Comparison of ENCODE assay signal across 10 cellular contexts in the genomic region with DNA sequence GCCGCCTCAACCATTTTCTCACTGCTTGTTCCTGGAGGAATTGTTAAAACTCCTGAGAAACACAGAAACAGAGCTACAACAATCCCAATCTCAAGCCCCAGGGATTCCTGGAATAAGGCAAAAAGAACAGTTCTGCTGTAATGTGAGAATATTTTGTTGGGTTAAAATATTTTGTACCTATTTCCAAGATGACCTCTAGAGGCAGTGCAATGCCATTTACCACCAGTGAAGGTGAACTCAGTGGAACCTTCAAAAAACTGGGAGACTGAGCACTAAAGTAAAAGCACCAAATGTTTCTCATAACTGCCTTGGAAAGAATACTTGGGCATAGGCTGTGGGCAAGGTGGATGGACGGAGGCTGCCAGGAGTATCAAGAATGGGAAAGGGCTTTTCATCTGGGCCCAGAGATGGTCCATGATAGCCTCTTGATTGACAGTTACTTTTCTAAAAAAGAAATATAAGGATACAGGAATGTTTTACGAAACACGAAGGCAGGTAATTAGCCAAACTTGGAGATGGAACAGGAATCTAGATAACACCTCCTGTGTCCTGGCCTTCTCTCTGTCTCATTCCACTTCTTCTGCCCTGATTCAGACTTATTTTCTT.
A peak's percentile ranks its signal among the peaks of the same experiment; 100 is the strongest.
DNase-seq lines count a peak whose midpoint lies in the region; ATAC-seq, FAIRE-seq and TF ChIP-seq lines count a peak whose summit lies in the region.
"Had no signal": no experiment of that assay in that cellular context is flagged by ENCODE, and none has a peak within 500 bp of the region (broad histone marks: within the 10 kb centered on the region; RNA-seq: fewer than 3 reads in every experiment).

No MANE protein-coding gene starts in this region.

- H4K20me1 ChIP-seq in GM23338 (replicated peaks; ENCODE audit: insufficient read depth) = no peaks in the 10 kb centered on the region
- no peaks in the 10 kb centered on the region for H4K20me1 ChIP-seq in SU-DHL-6 (ENCODE audit: low read depth, low read length)
- no peaks in the 10 kb centered on the region for H4K20me1 ChIP-seq in hepatocyte (ENCODE audit: insufficient read depth, poor library complexity, severe bottlenecking)

- no peak overlapping the region for H3K27ac ChIP-seq in A549
- no peak overlapping the region for H3K27ac ChIP-seq in GM23338 (ENCODE audit: low read depth)
- H3K27ac ChIP-seq in SU-DHL-6 (ENCODE audit: low read depth, low read length) = no peak overlapping the region
- no peak overlapping the region for H3K27ac ChIP-seq in hepatocyte

- no peak for TF ChIP-seq POLR2A in A549 (IDR thresholded peaks at IDR 0.05; ENCODE audit: low read length)

- no peaks in the 10 kb centered on the region for H3K36me3 ChIP-seq in GM23338 (ENCODE audit: insufficient read depth)
- H3K36me3 ChIP-seq in SU-DHL-6 (ENCODE audit: low read length) = no peaks in the 10 kb centered on the region
- no peaks in the 10 kb centered on the region for H3K36me3 ChIP-seq in hepatocyte (replicated peaks; ENCODE audit: insufficient read depth, low read depth)

- H3K9me3 ChIP-seq in A549 (no peaks in the 10 kb centered on the region), SU-DHL-6 (ENCODE audit: insufficient read depth, low read length) (no peaks in the 10 kb centered on the region), hepatocyte (ENCODE audit: low read depth) (no peaks in the 10 kb centered on the region)

- no peaks in the 10 kb centered on the region for H3K36me3 Mint-ChIP-seq in GM23338 (ENCODE audit: low read depth)

- WGBS in A549 (ENCODE audit: missing lambda C conversion rate) = 74% methylated on average over 4 of the region's 4 CpGs
- 92% methylated on average over 4 of the region's 4 CpGs for WGBS in hepatocyte (ENCODE audit: low lambda C conversion rate, missing lambda C conversion rate)

- H3K27me3 ChIP-seq in GM23338 (ENCODE audit: insufficient read depth) = no peaks in the 10 kb centered on the region
- H3K27me3 ChIP-seq in SU-DHL-6 (ENCODE audit: low read length) = no peaks in the 10 kb centered on the region
- H3K27me3 ChIP-seq in hepatocyte = no peaks in the 10 kb centered on the region

- H2AFZ ChIP-seq in GM23338 = no peak overlapping the region
- no peak overlapping the region for H2AFZ ChIP-seq in SU-DHL-6 (ENCODE audit: low read depth, low read length, severe bottlenecking)
- no peak overlapping the region for H2AFZ ChIP-seq in hepatocyte

- H3K9ac ChIP-seq in SU-DHL-6 (ENCODE audit: low read length) = no peak overlapping the region

- H3K9me2 ChIP-seq in GM23338 (ENCODE audit: insufficient read depth) = no peaks in the 10 kb centered on the region; the same call in 1 of the 2 replicates
- no peaks in the 10 kb centered on the region for H3K9me2 ChIP-seq in SU-DHL-6 (replicated peaks; ENCODE audit: insufficient read depth, low read length)
- no peaks in the 10 kb centered on the region for H3K9me2 ChIP-seq in hepatocyte (replicated peaks; ENCODE audit: insufficient read depth)

- H3K4me3 ChIP-seq in A549 (no peak overlapping the region), GM23338 (no peak overlapping the region), SU-DHL-6 (ENCODE audit: insufficient read depth, low read length, poor library complexity, severe bottlenecking) (no peak overlapping the region), hepatocyte (no peak overlapping the region)

- H3K27ac Mint-ChIP-seq in GM23338 = no peak overlapping the region

- CTCF ChIA-PET in A549 (lab: Yijun Ruan, JAX) = interaction anchor here (1.5 kb wide), 1 partner anchor 8 kb away, joined by 3 read pairs; no protein-coding TSS in a partner anchor

- H3K4me3 Mint-ChIP-seq in GM23338 = no peak overlapping the region

- H3K27me3 Mint-ChIP-seq in GM23338 (ENCODE audit: insufficient read depth, low read depth, poor library complexity) = no peaks in the 10 kb centered on the region

- H3K79me2 ChIP-seq in GM23338 (replicated peaks; ENCODE audit: insufficient read depth) = no peaks in the 10 kb centered on the region
- H3K79me2 ChIP-seq in SU-DHL-6 (ENCODE audit: insufficient read depth, low read length) = no peaks in the 10 kb centered on the region
- H3K79me2 ChIP-seq in hepatocyte = no peaks in the 10 kb centered on the region

- peak; percentile 51 to 63 for TF ChIP-seq RAD21 in A549 (conservative IDR thresholded peaks at IDR 0.05 in 1 of 2, IDR thresholded peaks at IDR 0.05 in 1 of 2)

- POLR2A ChIA-PET in A549 (lab: Yijun Ruan, JAX) = no interaction called here

- ATAC-seq in A549 (peak in 1 of 2 experiments; percentile 69; a peak in 3 of 6 replicates), GM23338 (no peak; the same call in 2 of the 3 replicates)

- H3K4me2 ChIP-seq in A549 (no peak overlapping the region), GM23338 (no peak overlapping the region), SU-DHL-6 (ENCODE audit: low read depth, low read length, poor library complexity, severe bottlenecking) (no peak overlapping the region), hepatocyte (no peak overlapping the region)

- TF ChIP-seq CTCF in A549 (IDR thresholded peaks at IDR 0.05) = peak; percentile 39
- TF ChIP-seq CTCF in GM23338 (conservative IDR thresholded peaks at IDR 0.05; ENCODE audit: low read depth in 2 of 2) = peak; percentile 63 to 70
- peak; percentile 24 for TF ChIP-seq CTCF in SU-DHL-6 (IDR thresholded peaks at IDR 0.05; ENCODE audit: insufficient read depth, low read length, poor library complexity, severe bottlenecking)
- peak; percentile 49 for TF ChIP-seq CTCF in hepatocyte (IDR thresholded peaks at IDR 0.05; ENCODE audit: poor library complexity)

- no peaks in the 10 kb centered on the region for H3K9me3 Mint-ChIP-seq in GM23338

- peaks cover 2% of the 10 kb centered on the region; the same call in 2 of the 3 replicates for H3K4me1 Mint-ChIP-seq in GM23338

- TF ChIP-seq EP300 in A549 (IDR thresholded peaks at IDR 0.05) = no peak

- peak; percentile 8 to 16 for DNase-seq in A549 (ENCODE audit: low read depth in 1 of 2, low spot score in 1 of 2)
- DNase-seq in GM23338 (ENCODE audit: low spot score) = peak; percentile 39
- DNase-seq in hepatocyte (ENCODE audit: low spot score) = no peak
- no peak for DNase-seq in occipital lobe (lab: John Stamatoyannopoulos, UW)
- no peak for DNase-seq in RKO (ENCODE audit: low spot score)
- DNase-seq in GM19240 (ENCODE audit: insufficient read length, low spot score) = no peak
- DNase-seq in activated CD4-positive, alpha-beta T cell treated with anti-CD3 and anti-CD28 coated beads, Interleukin-2, amount 50 U/mL, for 4 hours = no peak
- DNase-seq: DMS79, MV-4-11 had no signal

- no peaks in the 10 kb centered on the region for H3K4me1 ChIP-seq in A549
- no peaks in the 10 kb centered on the region for H3K4me1 ChIP-seq in GM23338 (ENCODE audit: insufficient read depth)
- no peaks in the 10 kb centered on the region for H3K4me1 ChIP-seq in hepatocyte (ENCODE audit: insufficient read depth)

- peak; percentile 68 for FAIRE-seq in A549 (lab: Jason Lieb, UNC)

- no peaks in the 10 kb centered on the region for H3F3A ChIP-seq in GM23338 (replicated peaks; ENCODE audit: low read depth)
- H3F3A ChIP-seq in SU-DHL-6 (ENCODE audit: insufficient read depth) = no peaks in the 10 kb centered on the region

TF ChIP-seq in A549, 52 proteins besides CTCF, POLR2A, EP300 and RAD21:
- TF ChIP-seq PBX3 (IDR thresholded peaks at IDR 0.05) (no peak), ZC3H11A (IDR thresholded peaks at IDR 0.05) (no peak), SMC3 (IDR thresholded peaks at IDR 0.05) (peak; percentile 25; the same call in 1 of the 3 replicates)

TF ChIP-seq in GM23338, 12 proteins besides CTCF, POLR2A, EP300 and RAD21 (continues in another document):
- no peak for TF ChIP-seq NANOG (IDR thresholded peaks at IDR 0.05; ENCODE audit: borderline replicate concordance)
- TF ChIP-seq, protein P1, sequence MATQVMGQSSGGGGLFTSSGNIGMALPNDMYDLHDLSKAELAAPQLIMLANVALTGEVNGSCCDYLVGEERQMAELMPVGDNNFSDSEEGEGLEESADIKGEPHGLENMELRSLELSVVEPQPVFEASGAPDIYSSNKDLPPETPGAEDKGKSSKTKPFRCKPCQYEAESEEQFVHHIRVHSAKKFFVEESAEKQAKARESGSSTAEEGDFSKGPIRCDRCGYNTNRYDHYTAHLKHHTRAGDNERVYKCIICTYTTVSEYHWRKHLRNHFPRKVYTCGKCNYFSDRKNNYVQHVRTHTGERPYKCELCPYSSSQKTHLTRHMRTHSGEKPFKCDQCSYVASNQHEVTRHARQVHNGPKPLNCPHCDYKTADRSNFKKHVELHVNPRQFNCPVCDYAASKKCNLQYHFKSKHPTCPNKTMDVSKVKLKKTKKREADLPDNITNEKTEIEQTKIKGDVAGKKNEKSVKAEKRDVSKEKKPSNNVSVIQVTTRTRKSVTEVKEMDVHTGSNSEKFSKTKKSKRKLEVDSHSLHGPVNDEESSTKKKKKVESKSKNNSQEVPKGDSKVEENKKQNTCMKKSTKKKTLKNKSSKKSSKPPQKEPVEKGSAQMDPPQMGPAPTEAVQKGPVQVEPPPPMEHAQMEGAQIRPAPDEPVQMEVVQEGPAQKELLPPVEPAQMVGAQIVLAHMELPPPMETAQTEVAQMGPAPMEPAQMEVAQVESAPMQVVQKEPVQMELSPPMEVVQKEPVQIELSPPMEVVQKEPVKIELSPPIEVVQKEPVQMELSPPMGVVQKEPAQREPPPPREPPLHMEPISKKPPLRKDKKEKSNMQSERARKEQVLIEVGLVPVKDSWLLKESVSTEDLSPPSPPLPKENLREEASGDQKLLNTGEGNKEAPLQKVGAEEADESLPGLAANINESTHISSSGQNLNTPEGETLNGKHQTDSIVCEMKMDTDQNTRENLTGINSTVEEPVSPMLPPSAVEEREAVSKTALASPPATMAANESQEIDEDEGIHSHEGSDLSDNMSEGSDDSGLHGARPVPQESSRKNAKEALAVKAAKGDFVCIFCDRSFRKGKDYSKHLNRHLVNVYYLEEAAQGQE (IDR thresholded peaks at IDR 0.05; ENCODE audit: unreplicated experiment) = no peak
- TF ChIP-seq, protein P2, sequence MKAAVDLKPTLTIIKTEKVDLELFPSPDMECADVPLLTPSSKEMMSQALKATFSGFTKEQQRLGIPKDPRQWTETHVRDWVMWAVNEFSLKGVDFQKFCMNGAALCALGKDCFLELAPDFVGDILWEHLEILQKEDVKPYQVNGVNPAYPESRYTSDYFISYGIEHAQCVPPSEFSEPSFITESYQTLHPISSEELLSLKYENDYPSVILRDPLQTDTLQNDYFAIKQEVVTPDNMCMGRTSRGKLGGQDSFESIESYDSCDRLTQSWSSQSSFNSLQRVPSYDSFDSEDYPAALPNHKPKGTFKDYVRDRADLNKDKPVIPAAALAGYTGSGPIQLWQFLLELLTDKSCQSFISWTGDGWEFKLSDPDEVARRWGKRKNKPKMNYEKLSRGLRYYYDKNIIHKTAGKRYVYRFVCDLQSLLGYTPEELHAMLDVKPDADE (IDR thresholded peaks at IDR 0.05) = no peak

Comparison
In these comparisons a context has a peak if more than half of its experiments do, and no peak if none do; other contexts are left out.
1. DNase-seq: peak in A549 (2 of 2) and GM23338 (single experiment); none in hepatocyte (single experiment), occipital lobe (single experiment), RKO (single experiment), GM19240 (single experiment) and activated CD4-positive, alpha-beta T cell treated with anti-CD3 and anti-CD28 coated beads, Interleukin-2, amount 50 U/mL, for 4 hours (0 of 2).
2. Peak in every context shown above with its lines, with median percentiles within 50 percentile points of each other: CTCF ChIP-seq.